7 cellular contexts compared by ENCODE assay signal in genomic region chr3:106176734-106177133, GRCh38.
A peak's percentile ranks its signal among the peaks of the same experiment; 100 is the strongest.
DNase-seq lines count a peak whose midpoint lies in the region; ATAC-seq and TF ChIP-seq lines count a peak whose summit lies in the region.

No MANE protein-coding gene starts in this region.

- no peak for TF ChIP-seq POLR2A in vagina (IDR thresholded peaks at IDR 0.05)
- no peak for TF ChIP-seq POLR2A in Peyer's patch (IDR thresholded peaks at IDR 0.05)

- H3K27ac ChIP-seq in left lung (peak overlapping the region in 1 of 2 donors; percentile 14), vagina (no peak overlapping the region), Peyer's patch (peak overlapping the region in 1 of 4 donors; percentile 37)

- TF ChIP-seq CTCF in left lung (IDR thresholded peaks at IDR 0.05) (no peak), vagina (IDR thresholded peaks at IDR 0.05) (no peak), Peyer's patch (IDR thresholded peaks at IDR 0.05) (no peak)

- no peaks in the 10 kb centered on the region for H3K27me3 ChIP-seq in left lung
- H3K27me3 ChIP-seq in vagina, result no peaks in the 10 kb centered on the region
- no peaks in the 10 kb centered on the region for H3K27me3 ChIP-seq in Peyer's patch

- peak; percentile 92 for ATAC-seq in GM19455 (IDR thresholded peaks at IDR 0.05; ENCODE audit: unreplicated experiment)
- ATAC-seq in HG03439 (IDR thresholded peaks at IDR 0.05; ENCODE audit: unreplicated experiment), result peak; percentile 82
- peak; percentile 58 for ATAC-seq in left lung

- no peak overlapping the region for H3K4me3 ChIP-seq in left lung
- H3K4me3 ChIP-seq in vagina, result no peak overlapping the region
- no peak overlapping the region for H3K4me3 ChIP-seq in Peyer's patch

- H3K4me1 ChIP-seq in left lung, result peaks cover 0 to 13% of the 10 kb centered on the region in 2 donors
- H3K4me1 ChIP-seq in vagina, result peaks cover 8% of the 10 kb centered on the region
- H3K4me1 ChIP-seq in Peyer's patch, result no peaks in the 10 kb centered on the region

- DNase-seq in activated CD4-positive, alpha-beta T cell treated with anti-CD3 and anti-CD28 coated beads, Interleukin-2, amount 50 U/mL, for 1 hour, result peak; percentile 28
- DNase-seq in left lung (no peak), NCI-H526 (lab: John Stamatoyannopoulos, UW) (no peak), vagina (ENCODE audit: extremely low spot score in 2 of 2) (no peak), Peyer's patch (no peak)

- H3K36me3 ChIP-seq in left lung, result no peaks in the 10 kb centered on the region
- no peaks in the 10 kb centered on the region for H3K36me3 ChIP-seq in vagina
- H3K36me3 ChIP-seq in Peyer's patch, result no peaks in the 10 kb centered on the region

- intact Hi-C loops in left lung (cut with DNase I), result no loop called here
- intact Hi-C loops in vagina (cut with DNase I), result no loop called here

- H3K9me3 ChIP-seq in left lung, result no peaks in the 10 kb centered on the region
- no peaks in the 10 kb centered on the region for H3K9me3 ChIP-seq in vagina
- H3K9me3 ChIP-seq in Peyer's patch, result no peaks in the 10 kb centered on the region
